In the genomic region with DNA sequence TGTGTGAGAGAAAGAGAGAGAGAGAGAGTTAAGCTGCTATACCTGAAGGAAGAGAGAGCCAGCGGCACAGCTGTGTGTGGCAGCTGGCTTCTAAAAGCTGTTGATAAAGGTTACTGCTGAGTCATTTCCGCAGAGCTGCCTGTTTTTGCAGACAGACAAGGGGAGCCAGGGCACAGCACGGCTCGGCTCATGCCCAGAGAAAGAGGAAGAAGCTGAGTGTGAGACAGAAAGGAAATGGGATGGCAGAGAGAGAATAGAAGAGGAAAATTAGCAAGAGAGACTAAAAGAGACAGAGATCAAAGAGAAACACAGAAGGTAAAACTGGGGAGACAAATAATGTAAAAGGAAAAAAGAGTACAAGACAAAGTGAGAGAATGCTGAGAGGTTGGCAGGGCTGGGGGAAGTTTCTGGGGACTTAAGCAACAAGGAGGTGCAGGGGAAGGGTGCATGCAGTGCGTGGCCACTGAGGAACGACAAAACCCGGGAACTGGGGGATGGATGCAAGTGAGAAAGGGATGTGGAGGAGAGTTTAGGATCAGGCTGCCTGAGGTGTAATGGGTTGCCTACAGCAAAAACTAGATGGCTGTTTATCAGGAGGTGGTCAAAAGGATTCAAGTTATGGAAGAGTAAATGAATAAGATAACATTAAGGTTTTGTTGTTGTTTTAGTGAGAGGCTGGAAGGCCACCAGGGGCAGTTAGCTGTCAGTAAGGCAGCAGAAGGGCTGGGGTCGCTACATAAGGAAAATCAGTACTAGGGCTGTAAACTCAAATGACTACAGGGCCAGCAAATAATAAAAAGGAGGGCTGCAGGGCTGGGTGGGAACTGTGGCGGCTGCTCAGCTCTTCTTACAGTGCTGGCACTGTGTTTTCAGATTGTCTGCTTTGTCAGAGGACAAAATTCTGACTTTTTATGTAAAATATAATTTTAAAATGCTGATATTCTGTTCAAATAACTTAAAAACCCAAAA, we compare ENCODE assay signal across 8 cellular contexts. TPM values are rescaled to one million over a fixed set of nuclear protein-coding genes. Genes with fewer than 3 reads are reported as not detected.
DNase-seq lines count a peak whose midpoint lies in the region; ATAC-seq, FAIRE-seq and TF ChIP-seq lines count a peak whose summit lies in the region.

No MANE protein-coding gene starts in this region.

- H3K79me2 ChIP-seq in fibroblast of lung (ENCODE audit: control insufficient read depth, insufficient read depth, low read length), result no peaks in the 10 kb centered on the region

- TF ChIP-seq EP300 in stomach (IDR thresholded peaks at IDR 0.05), result no peak

- H3K36me3 Mint-ChIP-seq in natural killer cell, result no peaks in the 10 kb centered on the region

- no peaks in the 10 kb centered on the region for H3K36me3 ChIP-seq in fibroblast of lung (ENCODE audit: control insufficient read depth, insufficient read depth, low read length)
- peaks cover 0 to 2% (median 0%) of the 10 kb centered on the region in 4 donors for H3K36me3 ChIP-seq in stomach

- H3K4me3 ChIP-seq in fibroblast of lung (replicated peaks in 1 of 4; ENCODE audit: control extremely low read depth in 1 of 4, insufficient read depth in 1 of 4, low read depth in 3 of 4, low read length in 4 of 4) (peak overlapping the region; percentile 45 to 60 (median 53)), stomach (peak overlapping the region; percentile 25 to 45 (median 41))

- peak; percentile 86 for ATAC-seq in GM21717 (IDR thresholded peaks at IDR 0.05; ENCODE audit: unreplicated experiment)
- ATAC-seq in natural killer cell, result peak; percentile 91 to 99 (median 97)

- H3K4me2 ChIP-seq in fibroblast of lung (ENCODE audit: extremely low read depth, insufficient read depth, low read length), result peak overlapping the region; percentile 92

- H3K27me3 ChIP-seq in fibroblast of lung (ENCODE audit: control insufficient read depth, insufficient read depth, low read length), result no peaks in the 10 kb centered on the region
- H3K27me3 ChIP-seq in stomach, result no peaks in the 10 kb centered on the region

- H3K9me3 Mint-ChIP-seq in natural killer cell, result no peaks in the 10 kb centered on the region

- H3K9ac ChIP-seq in fibroblast of lung (ENCODE audit: insufficient read depth, low read length), result peak overlapping the region; percentile 26

- intact Hi-C loops in natural killer cell (cut with micrococcal nuclease), result loop anchor here (1.0 to 10.0 kb wide), 5 partner anchors 23 to 260 kb away; partner anchors contain the start of gene HLA-A
- intact Hi-C loops in stomach (cut with DNase I; ENCODE audit: low total_unique reads), result no loop called here

- H3K9me3 ChIP-seq in fibroblast of lung (ENCODE audit: control insufficient read depth, insufficient read depth, low read depth, low read length), result no peaks in the 10 kb centered on the region
- H3K9me3 ChIP-seq in stomach, result no peaks in the 10 kb centered on the region

- H3K4me1 Mint-ChIP-seq in natural killer cell, result peaks cover 32 to 35% of the 10 kb centered on the region in 2 donors

- no peak for TF ChIP-seq CTCF in fibroblast of lung (conservative IDR thresholded peaks at IDR 0.05 in 1 of 2, IDR thresholded peaks at IDR 0.05 in 1 of 2; ENCODE audit: low read depth in 1 of 2, low read length in 2 of 2)
- TF ChIP-seq CTCF in natural killer cell (IDR thresholded peaks at IDR 0.05), result no peak
- TF ChIP-seq CTCF in stomach (IDR thresholded peaks at IDR 0.05), result no peak

- H2AFZ ChIP-seq in fibroblast of lung (ENCODE audit: low read length), result peak overlapping the region; percentile 30

- no peaks in the 10 kb centered on the region for H4K20me1 ChIP-seq in fibroblast of lung (ENCODE audit: control insufficient read depth, extremely low read depth, insufficient read depth, low read length)

- peak in 2 of 4 donors; percentile 48 to 65 for TF ChIP-seq POLR2A in stomach (IDR thresholded peaks at IDR 0.05)

- WGBS in stomach, 5 donors, result 4 to 9% (median 5%) methylated on average over 9 of the region's 9 CpGs

- peaks cover 9% of the 10 kb centered on the region for H3K4me1 ChIP-seq in fibroblast of lung (ENCODE audit: control insufficient read depth, extremely low read depth, insufficient read depth, low read length)
- peaks cover 21 to 45% (median 42%) of the 10 kb centered on the region in 4 donors for H3K4me1 ChIP-seq in stomach

- H3K27me3 Mint-ChIP-seq in natural killer cell (ENCODE audit: low read depth in 2 of 2), result no peaks in the 10 kb centered on the region

- H3K4me3 Mint-ChIP-seq in natural killer cell, result peak overlapping the region; percentile 87

- peak; percentile 98 for DNase-seq in DMS53 (lab: John Stamatoyannopoulos, UW)
- DNase-seq in KG1 (lab: John Stamatoyannopoulos, UW), result peak; percentile 78
- peak; percentile 78 for DNase-seq in RCC 7860 (ENCODE audit: low spot score)
- peak; percentile 56 to 65 for DNase-seq in activated T-helper 1 cell treated with anti-CD3 and anti-CD28 coated beads, Interleukin-2, amount 50 U/mL, for 16 hours (ENCODE audit: low read depth in 1 of 2, low spot score in 1 of 2)
- peak; percentile 87 for DNase-seq in fibroblast of lung (ENCODE audit: low read depth in 2 of 2)
- peak; percentile 67 for DNase-seq in natural killer cell
- peak; percentile 87 for DNase-seq in stomach

- H3K27ac ChIP-seq in fibroblast of lung (ENCODE audit: insufficient read depth, low read length) (peak overlapping the region; percentile 83), stomach (peak overlapping the region; percentile 84 to 92 (median 89))

- FAIRE-seq in RCC 7860 (lab: Jason Lieb, UNC), result peak; percentile 89

- H3K27ac Mint-ChIP-seq in natural killer cell, result peak overlapping the region; percentile 86 to 91

RNA-seq across cellular contexts. Expression of gene HLA-A, which starts 22.9 kb away (rescaled TPM):
- 280 and 666 TPM in 2 replicates for total RNA-seq in fibroblast of lung
- 272 and 630 TPM in 2 replicates for polyA plus RNA-seq in fibroblast of lung
- polyA plus RNA-seq in fibroblast of lung (2012), result 460 and 675 TPM in 2 replicates
- 343 and 357 TPM in 2 replicates for polyA minus RNA-seq in fibroblast of lung (ENCODE audit: low replicate concordance)
- total RNA-seq in natural killer cell, result 1,000 to 10,000 TPM; 2,088 to 2,855 (median 2,731) TPM
- total RNA-seq in stomach, result 100 to 1,000 TPM; 290 to 910 (median 313) TPM
- polyA plus RNA-seq in stomach, result 100 to 1,000 TPM; 142 to 628 (median 276) TPM

Comparison
In these comparisons a context has a peak if more than half of its experiments do, and no peak if none do; other contexts are left out.
1. Peak in every context shown above with its lines: DNase-seq, ATAC-seq, H3K4me3 ChIP-seq and H3K27ac ChIP-seq.